In genomic region chr9:137088121-137088520, GRCh38 we compare ENCODE assay signal across 9 cellular contexts. TPM values are rescaled to one million over a fixed set of nuclear protein-coding genes. Genes with fewer than 3 reads are reported as not detected.
DNase-seq lines count a peak whose midpoint lies in the region; ATAC-seq and TF ChIP-seq lines count a peak whose summit lies in the region.
"Had no signal": no experiment of that assay in that cellular context is flagged by ENCODE, and none has a peak within 500 bp of the region (broad histone marks: within the 10 kb centered on the region; RNA-seq: fewer than 3 reads in every experiment).

No MANE protein-coding gene starts in this region.

- H3K56ac ChIP-seq in H9 (ENCODE audit: insufficient read length, low read depth, low read length): no peak overlapping the region

- H3K9ac ChIP-seq in H9 (ENCODE audit: extremely low read depth, insufficient read length, low read length): no peak overlapping the region

- H3K27me3 ChIP-seq in BE2C: no peaks in the 10 kb centered on the region
- H3K27me3 ChIP-seq in H9 (ENCODE audit: insufficient read depth, low read length): no peaks in the 10 kb centered on the region
- no peaks in the 10 kb centered on the region for H3K27me3 ChIP-seq in heart left ventricle
- H3K27me3 ChIP-seq: suprapubic skin had no signal

- peak overlapping the region; percentile 79 for H3K4me2 ChIP-seq in H9 (ENCODE audit: insufficient read depth, insufficient read length, low read length)

- no peak for DNase-seq in BE2C
- DNase-seq in H9: no peak
- DNase-seq in activated CD4-positive, alpha-beta memory T cell treated with anti-CD3 and anti-CD28 coated beads for 36 hours: no peak
- DNase-seq in immature natural killer cell: no peak
- no peak for DNase-seq in heart left ventricle
- no peak for DNase-seq in NCI-H226
- no peak for DNase-seq in DMS153 treated with DMSO at 0.1 percent for 48 hours (lab: John Stamatoyannopoulos, UW; ENCODE audit: unreplicated experiment)
- no peak for DNase-seq in mucosa of descending colon

- no peak overlapping the region for H4K91ac ChIP-seq in H9 (ENCODE audit: insufficient read length, low read depth, low read length)

- H3K27ac Mint-ChIP-seq in H9: no peak overlapping the region
- H3K27ac Mint-ChIP-seq in activated CD4-positive, alpha-beta memory T cell treated with anti-CD3 and anti-CD28 coated beads for 36 hours: peak overlapping the region; percentile 82
- peak overlapping the region; percentile 43 to 96 (median 90) for H3K27ac Mint-ChIP-seq in immature natural killer cell

- H3K36me3 Mint-ChIP-seq in H9 (ENCODE audit: insufficient read depth in 1 of 3, low read depth in 3 of 3) (peaks cover 7 to 12% (median 8%) of the 10 kb centered on the region in 3 experiments; a peak in 6 of 7 replicates), immature natural killer cell (peaks cover 0 to 10% (median 7%) of the 10 kb centered on the region in 3 donors)
- peaks cover 9% of the 10 kb centered on the region for H3K36me3 Mint-ChIP-seq in activated CD4-positive, alpha-beta memory T cell treated with anti-CD3 and anti-CD28 coated beads for 36 hours

- H3K9me3 ChIP-seq in BE2C (no peaks in the 10 kb centered on the region), H9 (ENCODE audit: control insufficient read depth, low read depth, low read length) (no peaks in the 10 kb centered on the region), heart left ventricle (no peaks in the 10 kb centered on the region), mucosa of descending colon (no peaks in the 10 kb centered on the region)
- H3K9me3 ChIP-seq: suprapubic skin had no signal

- peaks cover 7% of the 10 kb centered on the region for H3K4me1 ChIP-seq in BE2C
- no peaks in the 10 kb centered on the region for H3K4me1 ChIP-seq in H9 (ENCODE audit: insufficient read depth, low read length)
- peaks cover 0 to 31% (median 21%) of the 10 kb centered on the region in 12 donors for H3K4me1 ChIP-seq in heart left ventricle
- peaks cover 21% of the 10 kb centered on the region for H3K4me1 ChIP-seq in mucosa of descending colon (ENCODE audit: low read depth)

- H4K5ac ChIP-seq in H9 (ENCODE audit: insufficient read length, low read depth, low read length): no peak overlapping the region

- H3K79me1 ChIP-seq in H9 (ENCODE audit: insufficient read depth, low read depth, low read length, poor library complexity, severe bottlenecking): no peaks in the 10 kb centered on the region

- no peak for TF ChIP-seq CTCF in BE2C (IDR thresholded peaks at IDR 0.05; ENCODE audit: low read depth, low read length)
- no peak for TF ChIP-seq CTCF in H9 (conservative IDR thresholded peaks at IDR 0.05)
- no peak for TF ChIP-seq CTCF in heart left ventricle (IDR thresholded peaks at IDR 0.05)
- no peak for TF ChIP-seq CTCF in mucosa of descending colon (IDR thresholded peaks at IDR 0.05)

- no peaks in the 10 kb centered on the region for H3K79me2 ChIP-seq in H9 (ENCODE audit: insufficient read depth, low read length)

- peaks cover 12% of the 10 kb centered on the region for H3K23me2 ChIP-seq in H9 (ENCODE audit: insufficient read length, low read depth, low read length, poor library complexity, severe bottlenecking)

- no peak overlapping the region for H3T11ph ChIP-seq in H9 (ENCODE audit: low read length)

- no peak overlapping the region for H3K18ac ChIP-seq in H9 (ENCODE audit: insufficient read length, low read depth, low read length)

- H3K14ac ChIP-seq in H9 (ENCODE audit: insufficient read depth, low read length): no peak overlapping the region

- H3K4me3 ChIP-seq in BE2C (ENCODE audit: low read depth, low read length) (peak overlapping the region; percentile 87), heart left ventricle (peak overlapping the region in 2 of 12 donors; percentile 79 to 94), mucosa of descending colon (no peak overlapping the region)

- peak overlapping the region; percentile 82 to 89; a peak in 4 of 5 replicates for H3K4me3 Mint-ChIP-seq in H9
- peak overlapping the region; percentile 88 for H3K4me3 Mint-ChIP-seq in activated CD4-positive, alpha-beta memory T cell treated with anti-CD3 and anti-CD28 coated beads for 36 hours
- peak overlapping the region; percentile 85 to 89 (median 87) for H3K4me3 Mint-ChIP-seq in immature natural killer cell

- H2AK5ac ChIP-seq in H9 (ENCODE audit: insufficient read length, low read length): no peak overlapping the region

- no peaks in the 10 kb centered on the region for H3K9me3 Mint-ChIP-seq in H9
- H3K9me3 Mint-ChIP-seq in activated CD4-positive, alpha-beta memory T cell treated with anti-CD3 and anti-CD28 coated beads for 36 hours: no peaks in the 10 kb centered on the region
- H3K9me3 Mint-ChIP-seq in immature natural killer cell: no peaks in the 10 kb centered on the region

- intact Hi-C loops in activated CD4-positive, alpha-beta memory T cell treated with anti-CD3 and anti-CD28 coated beads for 36 hours (cut with micrococcal nuclease): loop anchor here (5.0 kb wide), 1 partner anchor 241 kb away; the partner anchor contains the start of gene PHPT1
- intact Hi-C loops in heart left ventricle (cut with DNase I) (no loop called here), mucosa of descending colon (cut with DNase I, micrococcal nuclease) (no loop called here)

- H3K27ac ChIP-seq in H9 (ENCODE audit: insufficient read length, low read depth, low read length): no peak overlapping the region
- H3K27ac ChIP-seq in heart left ventricle: no peak overlapping the region

- no peak overlapping the region for H2BK120ac ChIP-seq in H9 (ENCODE audit: low read depth, low read length, poor library complexity, severe bottlenecking)

- H2BK15ac ChIP-seq in H9 (ENCODE audit: low read depth, low read length): no peak overlapping the region

- no CpG with 5 or more reads among the region's 5 CpGs for WGBS in H9 (ENCODE audit: extremely low coverage, insufficient read length, low lambda C conversion rate)
- 86 to 90% (median 87%) methylated on average over 5 of the region's 5 CpGs for WGBS in heart left ventricle, 4 donors

- POLR2A ChIA-PET in activated CD4-positive, alpha-beta memory T cell treated with anti-CD3 and anti-CD28 coated beads for 36 hours (lab: Charles Lee): interaction anchor here (0.6 to 3.9 kb wide), 4 partner anchors 19 to 153 kb away, joined by 3 to 27 read pairs (median 3); partner anchors contain the start of genes SAPCD2 and TUBB4B

- H2BK5ac ChIP-seq in H9 (ENCODE audit: insufficient read length, low read length): no peak overlapping the region

- no peak for ATAC-seq in heart left ventricle
- no peak for ATAC-seq in mucosa of descending colon

- H4K20me1 ChIP-seq in H9 (ENCODE audit: control insufficient read depth, insufficient read depth, insufficient read length): no peaks in the 10 kb centered on the region

- no peak overlapping the region for H4K8ac ChIP-seq in H9 (replicated peaks; ENCODE audit: insufficient read length, low read depth, low read length)

- no peak overlapping the region for H2BK20ac ChIP-seq in H9 (ENCODE audit: low read depth, low read length, poor library complexity, severe bottlenecking)

- H3K27me3 Mint-ChIP-seq in H9 (ENCODE audit: low read depth) (peaks cover 6% of the 10 kb centered on the region), immature natural killer cell (ENCODE audit: low read depth in 3 of 3) (peaks cover 4 to 8% (median 5%) of the 10 kb centered on the region in 3 donors)
- no peaks in the 10 kb centered on the region for H3K27me3 Mint-ChIP-seq in activated CD4-positive, alpha-beta memory T cell treated with anti-CD3 and anti-CD28 coated beads for 36 hours

- H2AFZ ChIP-seq in H9 (ENCODE audit: low read length): no peak overlapping the region

- H3K36me3 ChIP-seq in BE2C: peaks cover under 1% of the 10 kb centered on the region; the same call in 1 of the 2 replicates
- H3K36me3 ChIP-seq in heart left ventricle: peaks cover 0 to 40% (median 30%) of the 10 kb centered on the region in 9 donors
- peaks cover 5% of the 10 kb centered on the region for H3K36me3 ChIP-seq in mucosa of descending colon (ENCODE audit: low read depth)

- H3K4me1 Mint-ChIP-seq in H9 (peaks cover 17 to 20% of the 10 kb centered on the region in 2 experiments), immature natural killer cell (peaks cover 19 to 28% of the 10 kb centered on the region in 2 donors)
- peaks cover 40% of the 10 kb centered on the region for H3K4me1 Mint-ChIP-seq in activated CD4-positive, alpha-beta memory T cell treated with anti-CD3 and anti-CD28 coated beads for 36 hours (ENCODE audit: low read depth)

- H3K23ac ChIP-seq in H9 (ENCODE audit: insufficient read length, low read depth, low read length): no peak overlapping the region

- no peak overlapping the region for H3K4ac ChIP-seq in H9 (ENCODE audit: low read depth, low read length)

- TF ChIP-seq POLR2A in heart left ventricle (IDR thresholded peaks at IDR 0.05): no peak

- CTCF ChIA-PET in activated CD4-positive, alpha-beta memory T cell treated with anti-CD3 and anti-CD28 coated beads for 36 hours (lab: Charles Lee): interaction anchor here (0.6 to 3.9 kb wide), 10 partner anchors 8 to 642 kb away, joined by 3 to 26 read pairs (median 4); partner anchors contain the start of gene NPDC1

- no peak overlapping the region for H2BK12ac ChIP-seq in H9 (ENCODE audit: insufficient read length, low read depth, low read length)

RNA-seq across cellular contexts. Expression of gene MAN1B1, which starts 1.3 kb away (rescaled TPM):
- 168 TPM for polyA plus RNA-seq in BE2C (2012; ENCODE audit: insufficient read depth, insufficient read length, low read depth)
- 32.7 and 34.9 TPM in 2 replicates for total RNA-seq in H9 (2021)
- 10 to 100 TPM; 32.9 to 33.1 TPM for total RNA-seq in activated CD4-positive, alpha-beta memory T cell treated with anti-CD3 and anti-CD28 coated beads for 36 hours
- 10 to 100 TPM; 59.7 to 71.8 (median 66.1) TPM for polyA plus RNA-seq in immature natural killer cell
- total RNA-seq in heart left ventricle: 10 to 100 TPM; 17.6 to 40.6 (median 21.7) TPM
- 10 to 100 TPM; 26.7 to 29.5 TPM for polyA plus RNA-seq in heart left ventricle
- 10 to 100 TPM; 36.1 to 55.4 (median 52.7) TPM for total RNA-seq in mucosa of descending colon

RNA-seq across cellular contexts. Expression of gene UAP1L1, which starts 10.8 kb away (rescaled TPM):
- polyA plus RNA-seq in BE2C (2012; ENCODE audit: insufficient read depth, insufficient read length, low read depth): 160 TPM
- total RNA-seq in H9 (2021) (5.6 and 6.6 TPM in 2 replicates), heart left ventricle (10 to 100 TPM in 4 of 9 donors, 1 to 10 TPM in 5; 5.9 to 15.1 (median 9.4) TPM), mucosa of descending colon (10 to 100 TPM; 10.5 to 13.6 (median 12.8) TPM)
- 1 to 10 TPM; 6.7 to 7.7 TPM for total RNA-seq in activated CD4-positive, alpha-beta memory T cell treated with anti-CD3 and anti-CD28 coated beads for 36 hours
- polyA plus RNA-seq in immature natural killer cell (1 to 10 TPM; 1.3 to 1.4 (median 1.4) TPM), heart left ventricle (10 to 100 TPM in 1 of 2 donors, 1 to 10 TPM in 1; 3.9 to 12.4 TPM)

RNA-seq across cellular contexts. Expression of gene SAPCD2, which starts 17.8 kb away (rescaled TPM):
- polyA plus RNA-seq in BE2C (2012; ENCODE audit: insufficient read depth, insufficient read length, low read depth): 105 TPM
- 29.8 and 30.0 TPM in 2 replicates for total RNA-seq in H9 (2021)
- total RNA-seq in activated CD4-positive, alpha-beta memory T cell treated with anti-CD3 and anti-CD28 coated beads for 36 hours: 1 to 10 TPM; 6.4 to 6.6 TPM
- under 1 TPM; 0.06 to 0.95 (median 0.39) TPM for polyA plus RNA-seq in immature natural killer cell
- 1 to 10 TPM in 1 of 9 donors, under 1 TPM in 8; 0.09 to 2.0 (median 0.20) TPM for total RNA-seq in heart left ventricle
- under 1 TPM; 0.15 to 0.22 TPM for polyA plus RNA-seq in heart left ventricle
- total RNA-seq in mucosa of descending colon: 10 to 100 TPM in 1 of 3 donors, 1 to 10 TPM in 2; 2.7 to 11.2 (median 6.0) TPM

RNA-seq across cellular contexts. Expression of gene DPP7, which starts 26.4 kb away (rescaled TPM):
- 408 TPM for polyA plus RNA-seq in BE2C (2012; ENCODE audit: insufficient read depth, insufficient read length, low read depth)
- total RNA-seq in H9 (2021) (27.3 and 29.4 TPM in 2 replicates), heart left ventricle (100 to 1,000 TPM in 8 of 9 donors, 10 to 100 TPM in 1; 96.6 to 137 (median 119) TPM), mucosa of descending colon (100 to 1,000 TPM in 1 of 3 donors, 10 to 100 TPM in 2; 47.0 to 114 (median 51.5) TPM)
- 100 to 1,000 TPM; 195 to 208 TPM for total RNA-seq in activated CD4-positive, alpha-beta memory T cell treated with anti-CD3 and anti-CD28 coated beads for 36 hours
- polyA plus RNA-seq in immature natural killer cell (100 to 1,000 TPM; 136 to 176 (median 168) TPM), heart left ventricle (100 to 1,000 TPM; 112 to 260 TPM)

RNA-seq across cellular contexts. Expression of gene ENTPD2, which starts 34.3 kb away (rescaled TPM):
- polyA plus RNA-seq in BE2C (2012; ENCODE audit: insufficient read depth, insufficient read length, low read depth): not detected
- 4.0 and 5.1 TPM in 2 replicates for total RNA-seq in H9 (2021)
- not detected for total RNA-seq in activated CD4-positive, alpha-beta memory T cell treated with anti-CD3 and anti-CD28 coated beads for 36 hours
- not detected for polyA plus RNA-seq in immature natural killer cell
- total RNA-seq in heart left ventricle: 1 to 10 TPM in 8 of 9 donors, under 1 TPM in 1; 0.85 to 2.9 (median 1.2) TPM
- polyA plus RNA-seq in heart left ventricle: 1 to 10 TPM in 1 of 2 donors, under 1 TPM in 1; 0.50 to 1.2 TPM
- 10 to 100 TPM in 2 of 3 donors, 1 to 10 TPM in 1; 7.7 to 26.8 (median 10.7) TPM for total RNA-seq in mucosa of descending colon

Comparison
In these comparisons a context has a peak if more than half of its experiments do, and no peak if none do; other contexts are left out.
1. H3K27ac Mint-ChIP-seq: peak in activated CD4-positive, alpha-beta memory T cell treated with anti-CD3 and anti-CD28 coated beads for 36 hours (single experiment) and immature natural killer cell (6 of 6); none in H9 (0 of 3).
2. Peak in every context shown above with its lines, with median percentiles within 50 percentile points of each other: H3K4me3 Mint-ChIP-seq.